ENCODE assay signal across 17 cellular contexts in genomic region chr2:42129947-42130346, GRCh38. TPM values are rescaled to one million over a fixed set of nuclear protein-coding genes. Genes with fewer than 3 reads are reported as not detected.
DNase-seq lines count a peak whose midpoint lies in the region; ATAC-seq and TF ChIP-seq lines count a peak whose summit lies in the region.
"Had no signal": no experiment of that assay in that cellular context is flagged by ENCODE, and none has a peak within 500 bp of the region (broad histone marks: within the 10 kb centered on the region; RNA-seq: fewer than 3 reads in every experiment).

No MANE protein-coding gene starts in this region.

- H3K36me3 ChIP-seq in Panc1 (ENCODE audit: control insufficient read depth, insufficient read depth, low read length) (no peaks in the 10 kb centered on the region), neuronal stem cell (replicated peaks in 1 of 2; ENCODE audit: control insufficient read depth in 2 of 2, insufficient read depth in 2 of 2, low read length in 2 of 2) (no peaks in the 10 kb centered on the region)
- H3K36me3 ChIP-seq: lower lobe of right lung had no signal

- H3K18ac ChIP-seq in neuronal stem cell (ENCODE audit: low read length) = no peak overlapping the region

- no peak overlapping the region for H2BK120ac ChIP-seq in neuronal stem cell (ENCODE audit: low read depth, low read length)

- WGBS in neuronal stem cell (ENCODE audit: extremely low coverage in 2 of 2, insufficient read length in 2 of 2, insufficient replicate concordance in 1 of 2), 2 donors = no CpG with 5 or more reads among the region's 5 CpGs

- H3K27me3 ChIP-seq in Panc1 (ENCODE audit: control insufficient read depth, insufficient read depth, low read length) = no peaks in the 10 kb centered on the region
- H3K27me3 ChIP-seq in neuronal stem cell (ENCODE audit: control insufficient read depth in 3 of 3, insufficient read depth in 3 of 3, low read depth in 1 of 3, low read length in 3 of 3) = no peaks in the 10 kb centered on the region
- H3K27me3 ChIP-seq: testis had no signal

- no peaks in the 10 kb centered on the region for H3K27me3 Mint-ChIP-seq in memory B cell
- H3K27me3 Mint-ChIP-seq in stimulated activated naive B cell treated with anti-CD40 and anti-IgM and Interleukin-4, amounts not matched to agents 10 μg/mL and 1 μg/mL and 100 μg/mL, for 72 hours = no peaks in the 10 kb centered on the region

- no peak overlapping the region for H3K4ac ChIP-seq in neuronal stem cell (ENCODE audit: low read length)

- no peaks in the 10 kb centered on the region for H3K9me3 ChIP-seq in Panc1 (ENCODE audit: control insufficient read depth, insufficient read depth, low read depth, low read length)
- no peaks in the 10 kb centered on the region for H3K9me3 ChIP-seq in neuronal stem cell (replicated peaks in 1 of 2; ENCODE audit: control insufficient read depth in 2 of 2, insufficient read depth in 1 of 2, low read depth in 1 of 2, low read length in 2 of 2)
- H3K9me3 ChIP-seq: lower lobe of right lung, testis had no signal

- H3K4me3 ChIP-seq in Panc1 (ENCODE audit: low read depth in 2 of 2, low read length in 2 of 2) (no peak overlapping the region), neuronal stem cell (ENCODE audit: low read length in 2 of 2) (no peak overlapping the region)
- H3K4me3 ChIP-seq: lower lobe of right lung, testis had no signal

- H3K27ac ChIP-seq in Panc1 (ENCODE audit: low read length) (peak overlapping the region; percentile 99), neuronal stem cell (replicated peaks; ENCODE audit: low read length) (no peak overlapping the region)
- H3K27ac ChIP-seq: lower lobe of right lung, testis had no signal

- intact Hi-C loops in Panc1 (cut with micrococcal nuclease; ENCODE audit: unreplicated experiment) = no loop called here

- no peak overlapping the region for H3K23ac ChIP-seq in neuronal stem cell (ENCODE audit: low read depth, low read length, poor library complexity)

- H4K91ac ChIP-seq in neuronal stem cell (ENCODE audit: low read depth, low read length, poor library complexity) = no peak overlapping the region

- no TSS peak for BruUV-seq in Panc1 (replicated peaks; lab: Mats Ljungman, UMichigan)

- ATAC-seq in Panc1 (no peak), memory B cell (ENCODE audit: low read depth) (no peak)
- ATAC-seq in stimulated activated naive B cell treated with anti-CD40 and anti-IgM and Interleukin-4, amounts not matched to agents 10 μg/mL and 1 μg/mL and 100 μg/mL, for 72 hours (replicated peaks) = peak; percentile 15 to 25
- ATAC-seq: lower lobe of right lung, Right ventricle myocardium inferior had no signal

- H2BK12ac ChIP-seq in neuronal stem cell (ENCODE audit: low read length) = no peak overlapping the region

- POLR2A ChIA-PET in Panc1 (lab: Charles Lee) = no interaction called here

- no peaks in the 10 kb centered on the region for H3K79me1 ChIP-seq in neuronal stem cell (ENCODE audit: low read depth, low read length)

- no peak overlapping the region for H2AFZ ChIP-seq in neuronal stem cell (ENCODE audit: low read length)

- no peaks in the 10 kb centered on the region for H3K36me3 Mint-ChIP-seq in memory B cell
- H3K36me3 Mint-ChIP-seq in stimulated activated naive B cell treated with anti-CD40 and anti-IgM and Interleukin-4, amounts not matched to agents 10 μg/mL and 1 μg/mL and 100 μg/mL, for 72 hours = no peaks in the 10 kb centered on the region

- H2BK5ac ChIP-seq in neuronal stem cell (ENCODE audit: low read length) = no peak overlapping the region

- peaks cover 79% of the 10 kb centered on the region for H3K4me1 ChIP-seq in Panc1 (ENCODE audit: control insufficient read depth, insufficient read depth, low read length)
- H3K4me1 ChIP-seq in neuronal stem cell (ENCODE audit: control insufficient read depth in 2 of 2, insufficient read depth in 1 of 2, low read depth in 1 of 2, low read length in 2 of 2) = peaks cover 9 to 17% of the 10 kb centered on the region in 2 donors

- DNase-seq in activated CD8-positive, alpha-beta memory T cell treated with anti-CD3 and anti-CD28 coated beads for 24 hours = peak; percentile 17
- DNase-seq in activated CD8-positive, alpha-beta memory T cell treated with anti-CD3 and anti-CD28 coated beads, Interleukin-2, amount 50 U/mL, for 48 hours = no peak
- DNase-seq in Panc1 (ENCODE audit: low read depth, low spot score) = no peak
- no peak for DNase-seq in memory B cell (ENCODE audit: low spot score in 2 of 2)
- DNase-seq in stimulated activated naive B cell treated with anti-CD40 and anti-IgM and Interleukin-4, amounts not matched to agents 10 μg/mL and 1 μg/mL and 100 μg/mL, for 72 hours = no peak
- no peak for DNase-seq in NCI-H524 treated with DMSO at 0.1 percent for 48 hours (lab: John Stamatoyannopoulos, UW)
- no peak for DNase-seq in NCI-H1436 treated with DMSO at 0.1 percent for 48 hours (lab: John Stamatoyannopoulos, UW)
- no peak for DNase-seq in neuronal stem cell (ENCODE audit: low spot score)
- DNase-seq: foreskin melanocyte; hypothalamus; KBM-7; lower lobe of right lung; NCI-H1105; NCI-H526; stimulated activated CD8-positive, alpha-beta memory T cell treated with anti-CD3 and anti-CD28 coated beads, Interleukin-4, amount 100 ng/mL, for 48 hours; testis had no signal

- no peak overlapping the region for H4K8ac ChIP-seq in neuronal stem cell (ENCODE audit: low read depth, low read length)

- no peak for TF ChIP-seq CTCF in Panc1 (IDR thresholded peaks at IDR 0.05)

- in situ Hi-C loops in Panc1 (cut with HindIII; ENCODE audit: low pct_unique_long_range_greater_than_20kb, low sequenced_read_pairs) = no loop called here

- H3K4me2 ChIP-seq in neuronal stem cell (ENCODE audit: insufficient read depth, low read length, poor library complexity, severe bottlenecking) = no peak overlapping the region

- H2AK5ac ChIP-seq in neuronal stem cell (ENCODE audit: low read depth, low read length) = no peak overlapping the region

- H3K4me3 Mint-ChIP-seq in memory B cell = no peak overlapping the region
- no peak overlapping the region for H3K4me3 Mint-ChIP-seq in stimulated activated naive B cell treated with anti-CD40 and anti-IgM and Interleukin-4, amounts not matched to agents 10 μg/mL and 1 μg/mL and 100 μg/mL, for 72 hours

- H2BK15ac ChIP-seq in neuronal stem cell (ENCODE audit: low read length) = no peak overlapping the region

- H3K27ac Mint-ChIP-seq in memory B cell = peak overlapping the region; percentile 92
- H3K27ac Mint-ChIP-seq in stimulated activated naive B cell treated with anti-CD40 and anti-IgM and Interleukin-4, amounts not matched to agents 10 μg/mL and 1 μg/mL and 100 μg/mL, for 72 hours = peak overlapping the region; percentile 84

- H3K9ac ChIP-seq in neuronal stem cell (ENCODE audit: low read depth, low read length, poor library complexity) = no peak overlapping the region

- CTCF ChIA-PET in Panc1 (lab: Charles Lee) = no interaction called here

- no peak overlapping the region for H3K14ac ChIP-seq in neuronal stem cell (ENCODE audit: low read length)

- H3K9me3 Mint-ChIP-seq in memory B cell = no peaks in the 10 kb centered on the region
- no peaks in the 10 kb centered on the region for H3K9me3 Mint-ChIP-seq in stimulated activated naive B cell treated with anti-CD40 and anti-IgM and Interleukin-4, amounts not matched to agents 10 μg/mL and 1 μg/mL and 100 μg/mL, for 72 hours

- peaks cover 54% of the 10 kb centered on the region for H3K4me1 Mint-ChIP-seq in memory B cell
- H3K4me1 Mint-ChIP-seq in stimulated activated naive B cell treated with anti-CD40 and anti-IgM and Interleukin-4, amounts not matched to agents 10 μg/mL and 1 μg/mL and 100 μg/mL, for 72 hours = peaks cover 59 to 80% of the 10 kb centered on the region in 2 donors

RNA-seq across cellular contexts. Expression of gene EML4, which starts 39.2 kb away (rescaled TPM):
- 107 TPM for total RNA-seq in Panc1 (2021; ENCODE audit: unreplicated experiment)
- polyA plus RNA-seq in Panc1 (2012; ENCODE audit: insufficient read length) = 47.3 TPM
- 45.6 TPM for polyA plus RNA-seq in neuronal stem cell (2013, experiment 1 of 2)
- polyA plus RNA-seq in neuronal stem cell (2013, experiment 2 of 2) = 46.5 TPM

Comparison
In these comparisons a context has a peak if more than half of its experiments do, and no peak if none do; other contexts are left out.
1. ATAC-seq: peak in stimulated activated naive B cell treated with anti-CD40 and anti-IgM and Interleukin-4, amounts not matched to agents 10 μg/mL and 1 μg/mL and 100 μg/mL, for 72 hours (2 of 2); none in Panc1 (single experiment) and memory B cell (single experiment).